In the genomic region with DNA sequence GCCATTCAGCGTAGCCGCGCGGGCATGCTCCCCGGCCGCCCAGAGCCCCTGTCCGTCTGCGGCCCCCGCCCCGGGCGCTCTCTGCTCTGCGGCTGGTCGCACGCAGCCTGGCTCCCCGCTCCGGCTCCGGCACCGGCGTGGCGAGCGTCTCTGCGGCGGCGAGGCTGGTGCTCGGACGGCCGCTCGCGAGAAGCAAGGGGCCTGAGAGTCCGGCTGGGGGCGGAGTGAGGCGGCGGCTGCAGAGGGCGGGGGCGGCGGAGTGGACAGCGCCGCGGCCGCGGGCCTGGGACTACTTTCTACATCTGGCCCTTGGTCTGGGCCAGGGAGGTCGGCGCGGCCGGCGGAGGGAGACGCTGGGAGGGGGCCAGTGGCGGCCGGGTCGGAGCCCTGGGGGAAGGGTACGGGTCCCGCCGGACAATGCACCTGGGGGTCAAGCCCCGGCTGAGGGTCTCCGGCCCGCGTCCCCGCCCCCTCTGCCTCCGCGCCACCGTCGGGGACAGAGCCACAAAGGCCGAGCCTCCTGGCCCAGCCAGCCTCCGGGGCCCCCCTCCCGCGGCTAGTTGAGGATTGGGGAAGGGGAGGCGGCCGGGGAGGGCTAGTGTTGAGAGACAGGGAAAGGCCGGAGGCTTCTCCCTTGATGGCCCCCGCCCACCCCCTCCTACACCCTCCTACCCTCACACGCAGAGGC, we compare ENCODE assay signal across 1 cellular context.
TF ChIP-seq lines count a peak whose summit lies in the region.

A gene with protein sequence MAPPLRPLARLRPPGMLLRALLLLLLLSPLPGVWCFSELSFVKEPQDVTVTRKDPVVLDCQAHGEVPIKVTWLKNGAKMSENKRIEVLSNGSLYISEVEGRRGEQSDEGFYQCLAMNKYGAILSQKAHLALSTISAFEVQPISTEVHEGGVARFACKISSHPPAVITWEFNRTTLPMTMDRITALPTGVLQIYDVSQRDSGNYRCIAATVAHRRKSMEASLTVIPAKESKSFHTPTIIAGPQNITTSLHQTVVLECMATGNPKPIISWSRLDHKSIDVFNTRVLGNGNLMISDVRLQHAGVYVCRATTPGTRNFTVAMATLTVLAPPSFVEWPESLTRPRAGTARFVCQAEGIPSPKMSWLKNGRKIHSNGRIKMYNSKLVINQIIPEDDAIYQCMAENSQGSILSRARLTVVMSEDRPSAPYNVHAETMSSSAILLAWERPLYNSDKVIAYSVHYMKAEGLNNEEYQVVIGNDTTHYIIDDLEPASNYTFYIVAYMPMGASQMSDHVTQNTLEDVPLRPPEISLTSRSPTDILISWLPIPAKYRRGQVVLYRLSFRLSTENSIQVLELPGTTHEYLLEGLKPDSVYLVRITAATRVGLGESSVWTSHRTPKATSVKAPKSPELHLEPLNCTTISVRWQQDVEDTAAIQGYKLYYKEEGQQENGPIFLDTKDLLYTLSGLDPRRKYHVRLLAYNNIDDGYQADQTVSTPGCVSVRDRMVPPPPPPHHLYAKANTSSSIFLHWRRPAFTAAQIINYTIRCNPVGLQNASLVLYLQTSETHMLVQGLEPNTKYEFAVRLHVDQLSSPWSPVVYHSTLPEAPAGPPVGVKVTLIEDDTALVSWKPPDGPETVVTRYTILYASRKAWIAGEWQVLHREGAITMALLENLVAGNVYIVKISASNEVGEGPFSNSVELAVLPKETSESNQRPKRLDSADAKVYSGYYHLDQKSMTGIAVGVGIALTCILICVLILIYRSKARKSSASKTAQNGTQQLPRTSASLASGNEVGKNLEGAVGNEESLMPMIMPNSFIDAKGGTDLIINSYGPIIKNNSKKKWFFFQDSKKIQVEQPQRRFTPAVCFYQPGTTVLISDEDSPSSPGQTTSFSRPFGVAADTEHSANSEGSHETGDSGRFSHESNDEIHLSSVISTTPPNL (minus strand): TSS at position 226 of the 688 bp plus-strand sequence. CDS start 221 bp downstream, at position 5.

TF ChIP-seq in H1, 55 proteins besides CTCF, POLR2A, EP300 and RAD21 (continued from another document):
- TF ChIP-seq CHD2 (IDR thresholded peaks at IDR 0.05; ENCODE audit: low read length) (peak; percentile 77; the same call in 1 of the 2 replicates), HDAC2 (IDR thresholded peaks at IDR 0.05; ENCODE audit: borderline replicate concordance in 1 of 2, low read depth in 2 of 2, low read length in 2 of 2) (0 out of 4 replicates have a peak, but pooled peaks of 1 of the 2 experiments have one; percentile 4), TAF7 (optimal IDR thresholded peaks at IDR 0.05; ENCODE audit: borderline replicate concordance, low read depth, low read length) (peak; percentile 44), EGR1 (IDR thresholded peaks at IDR 0.05; ENCODE audit: borderline replicate concordance, low read depth, low read length) (0 out of 2 replicates have a peak, but pooled peaks have one; percentile 58), PHF8 (conservative IDR thresholded peaks at IDR 0.05; ENCODE audit: low read depth, low read length) (0 out of 2 replicates have a peak, but pooled peaks have one; percentile 17), MAFK (IDR thresholded peaks at IDR 0.05; ENCODE audit: low read depth, low read length) (no peak), TBP (IDR thresholded peaks at IDR 0.05; ENCODE audit: low read depth, low read length) (peak; percentile 25; the same call in 1 of the 2 replicates), TAF1 (IDR thresholded peaks at IDR 0.05; ENCODE audit: low read depth, low read length) (peak; percentile 60; the same call in 1 of the 2 replicates), BRCA1 (IDR thresholded peaks at IDR 0.05; ENCODE audit: low read depth, low read length) (peak; percentile 22; the same call in 1 of the 2 replicates), TCF12 (IDR thresholded peaks at IDR 0.05; ENCODE audit: low read depth, low read length) (peak; percentile 27; the same call in 1 of the 2 replicates)
